ENCODE assay signal across 24 cellular contexts in the genomic region with DNA sequence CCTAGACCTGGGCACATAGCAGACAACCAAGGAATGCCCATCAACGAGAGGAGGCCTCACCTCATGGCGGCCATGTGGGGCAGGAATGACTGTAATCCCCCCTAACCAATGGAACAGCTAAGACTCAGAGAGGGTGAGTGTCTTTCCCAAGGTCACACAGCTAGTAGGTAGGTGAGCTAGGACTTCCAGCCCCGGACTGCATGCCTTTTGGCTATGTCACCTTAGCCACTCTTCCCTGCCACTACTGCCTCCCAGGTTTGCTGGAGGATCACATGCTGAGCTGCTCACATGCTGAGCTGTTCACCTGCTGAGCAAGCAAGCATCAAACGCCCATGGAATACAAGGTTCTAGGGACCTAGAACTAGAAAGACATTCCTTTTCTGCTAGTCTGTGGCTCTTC.
"Had no signal": no experiment of that assay in that cellular context is flagged by ENCODE, and none has a peak within 500 bp of the region (broad histone marks: within the 10 kb centered on the region; RNA-seq: fewer than 3 reads in every experiment).

No MANE protein-coding gene starts in this region.

- DNase-seq: activated B cell treated with CpG ODN at 0.5 μM for 24 hours; activated CD4-positive, alpha-beta T cell treated with anti-CD3 and anti-CD28 coated beads for 1 hour; activated CD4-positive, alpha-beta T cell treated with anti-CD3 and anti-CD28 coated beads, Interleukin-2, amount 10 ng/mL, durations not matched to agents 24 days and 14 days; activated CD4-positive, alpha-beta T cell treated with anti-CD3 and anti-CD28 coated beads, Interleukin-2, amount 50 U/mL, for 48 hours; activated CD8-positive, alpha-beta memory T cell treated with anti-CD3 and anti-CD28 coated beads, Interleukin-2, amount 10 ng/mL, durations not matched to agents 7 days and 5 days; activated gamma-delta T cell; activated naive CD4-positive, alpha-beta T cell treated with anti-CD3 and anti-CD28 coated beads for 36 hours; activated T-cell treated with anti-CD3 and anti-CD28 coated beads, Interleukin-2, amount 50 U/mL, for 24 hours; amygdala; MG63; NCI-H1092 treated with DMSO at 0.1 percent for 48 hours; NCI-H1417 treated with DMSO at 0.1 percent for 48 hours; NCI-H1930; NCI-H2107; NCI-H2171 treated with DMSO at 0.1 percent for 48 hours; NCI-H226; NCI-H526 treated with DMSO at 0.1 percent for 48 hours; NCI-H82; T-cell; T-helper 2 cell; T1000 had no signal

- ATAC-seq: activated CD8-positive, alpha-beta memory T cell treated with anti-CD3 and anti-CD28 coated beads, Interleukin-2, amount 10 ng/mL, durations not matched to agents 7 days and 5 days; Right ventricle myocardium inferior; T-cell had no signal

- FAIRE-seq: astrocyte, TTC549 had no signal
